8 cellular contexts compared by ENCODE assay signal in the genomic region with DNA sequence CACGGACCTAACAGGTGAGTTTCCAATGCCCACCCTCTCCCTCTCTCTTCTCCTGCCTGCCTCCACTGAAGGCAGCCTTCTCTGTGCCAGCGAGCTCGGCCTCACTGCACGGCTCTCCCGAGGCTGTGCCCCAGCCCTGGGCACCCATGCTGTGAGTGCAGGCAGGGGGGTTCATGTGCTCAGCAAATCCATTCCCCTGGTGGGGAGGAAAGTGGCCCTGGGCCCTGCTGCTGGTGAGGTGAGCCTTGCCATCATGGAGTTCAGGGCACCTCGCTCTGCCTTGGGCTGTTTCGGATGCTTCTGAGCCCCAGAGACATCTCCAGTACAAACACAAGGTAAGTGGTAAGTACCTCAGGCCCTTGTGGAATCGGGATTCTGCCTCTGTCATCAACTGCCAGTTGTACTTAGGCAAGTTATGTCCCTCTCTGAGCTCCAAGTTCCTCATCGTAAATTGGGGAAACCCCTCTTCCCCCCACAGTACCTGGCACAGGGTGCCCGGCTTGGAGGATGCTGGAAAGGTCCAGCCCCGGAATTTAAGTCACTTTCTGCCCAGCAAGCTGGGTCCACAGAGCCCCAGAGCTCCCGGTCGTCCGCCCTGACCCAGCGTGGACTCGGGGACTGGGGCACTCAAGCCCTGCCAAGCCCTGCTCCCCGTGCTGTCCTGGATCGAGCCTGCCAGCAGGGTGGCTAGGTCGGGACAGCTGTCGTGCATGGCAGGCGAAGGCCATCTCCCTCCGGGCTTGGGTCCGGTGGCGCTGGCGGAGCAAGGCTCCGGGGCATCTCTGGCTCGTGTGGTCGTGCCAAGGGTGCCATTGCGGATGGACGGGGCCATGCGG. TPM values are rescaled to one million over a fixed set of nuclear protein-coding genes. Genes with fewer than 3 reads are reported as not detected.
DNase-seq lines count a peak whose midpoint lies in the region; ATAC-seq and TF ChIP-seq lines count a peak whose summit lies in the region.

No MANE protein-coding gene starts in this region.

- peak overlapping the region; percentile 73 for H3K4me3 ChIP-seq in GM06990 (replicated peaks; ENCODE audit: low read depth, low read length)
- H3K4me3 ChIP-seq in GM23338, result peak overlapping the region; percentile 87
- peak overlapping the region; percentile 71 for H3K4me3 ChIP-seq in MG63
- peak overlapping the region; percentile 86 to 88 for H3K4me3 ChIP-seq in testis

- H3K79me2 ChIP-seq in GM23338 (replicated peaks; ENCODE audit: insufficient read depth), result no peaks in the 10 kb centered on the region

- TF ChIP-seq POLR2A in testis (IDR thresholded peaks at IDR 0.05), result no peak

- H3K36me3 Mint-ChIP-seq in GM23338 (ENCODE audit: low read depth) (peaks cover 14% of the 10 kb centered on the region; the same call in 2 of the 3 replicates), MCF 10A (ENCODE audit: insufficient read depth, unreplicated experiment) (peaks cover 72% of the 10 kb centered on the region)

- H3F3A ChIP-seq in GM23338 (replicated peaks; ENCODE audit: low read depth), result no peaks in the 10 kb centered on the region; the same call in none of the 2 replicates

- no peaks in the 10 kb centered on the region for H3K27me3 ChIP-seq in GM06990 (replicated peaks; ENCODE audit: control insufficient read depth, insufficient read depth, low read length)
- no peaks in the 10 kb centered on the region for H3K27me3 ChIP-seq in GM23338 (ENCODE audit: insufficient read depth)
- no peaks in the 10 kb centered on the region for H3K27me3 ChIP-seq in MG63
- H3K27me3 ChIP-seq in testis, result no peaks in the 10 kb centered on the region

- ATAC-seq in GM23338 (peak; percentile 3), left lobe of liver (peak; percentile 7)

- no peaks in the 10 kb centered on the region for H3K9me2 ChIP-seq in GM23338 (ENCODE audit: insufficient read depth)

- H3K27ac ChIP-seq in GM23338 (ENCODE audit: low read depth) (0 out of 2 replicates have a peak overlapping the region, but pooled peaks have one; percentile 50), testis (peak overlapping the region; percentile 42 to 63)

- no peak for TF ChIP-seq CTCF in GM06990 (IDR thresholded peaks at IDR 0.05; ENCODE audit: insufficient read depth, low read length, poor library complexity, severe bottlenecking)
- TF ChIP-seq CTCF in GM23338 (conservative IDR thresholded peaks at IDR 0.05; ENCODE audit: low read depth in 2 of 2), result no peak
- TF ChIP-seq CTCF in MCF 10A (IDR thresholded peaks at IDR 0.05; ENCODE audit: unreplicated experiment), result no peak
- no peak for TF ChIP-seq CTCF in testis (IDR thresholded peaks at IDR 0.05)

- H2AFZ ChIP-seq in GM23338, result no peak overlapping the region

- CTCF ChIA-PET in MCF 10A (lab: Yijun Ruan, JAX), result interaction anchor here (0.6 to 1.9 kb wide), 2 partner anchors 9 to 10 kb away, joined by 4 to 7 read pairs; no protein-coding TSS in a partner anchor

- H3K36me3 ChIP-seq in GM06990 (ENCODE audit: control insufficient read depth, insufficient read depth, low read length) (peaks cover 24% of the 10 kb centered on the region), GM23338 (ENCODE audit: insufficient read depth) (no peaks in the 10 kb centered on the region), MG63 (peaks cover 49% of the 10 kb centered on the region), testis (ENCODE audit: low read depth, missing control alignments) (no peaks in the 10 kb centered on the region)

- H3K4me1 Mint-ChIP-seq in GM23338 (peaks cover 6% of the 10 kb centered on the region; the same call in 1 of the 3 replicates), MCF 10A (ENCODE audit: insufficient read depth, unreplicated experiment) (peaks cover 5% of the 10 kb centered on the region)

- H3K4me3 Mint-ChIP-seq in GM23338, result peak overlapping the region; percentile 84
- H3K4me3 Mint-ChIP-seq in MCF 10A (ENCODE audit: unreplicated experiment), result peak overlapping the region; percentile 75

- intact Hi-C loops in MCF 10A (cut with micrococcal nuclease), result loop anchor here (5.0 kb wide), 1 partner anchor 265 kb away; a partner anchor contains a TSS
- intact Hi-C loops in testis (cut with DNase I; ENCODE audit: low total_unique reads), result loop anchor here (10.0 kb wide), 1 partner anchor 78 kb away; a partner anchor contains a TSS

- H3K4me2 ChIP-seq in GM23338, result peak overlapping the region; percentile 90

- no peaks in the 10 kb centered on the region; the same call in 1 of the 2 replicates for H4K20me1 ChIP-seq in GM23338 (replicated peaks; ENCODE audit: insufficient read depth)

- H3K27ac Mint-ChIP-seq in GM23338 (no peak overlapping the region), MCF 10A (ENCODE audit: low read depth, unreplicated experiment) (peak overlapping the region; percentile 40)

- no TSS peak for BruUV-seq in MCF 10A (replicated peaks; lab: Mats Ljungman, UMichigan)

- H3K9me3 ChIP-seq in MG63 (no peaks in the 10 kb centered on the region), testis (no peaks in the 10 kb centered on the region)

- POLR2A ChIA-PET in MCF 10A (lab: Yijun Ruan, JAX), result interaction anchor here (0.9 to 3.3 kb wide), 7 partner anchors 10 to 341 kb away, joined by 3 to 30 read pairs (median 4); a partner anchor contains a TSS

- H3K4me1 ChIP-seq in GM23338 (ENCODE audit: insufficient read depth) (no peaks in the 10 kb centered on the region; the same call in 1 of the 2 replicates), testis (peaks cover 41% of the 10 kb centered on the region)

- no peaks in the 10 kb centered on the region; the same call in 2 of the 3 replicates for H3K9me3 Mint-ChIP-seq in GM23338
- no peaks in the 10 kb centered on the region for H3K9me3 Mint-ChIP-seq in MCF 10A (ENCODE audit: unreplicated experiment)

- DNase-seq in GM06990 (ENCODE audit: extremely low read depth, insufficient read length) (no peak), GM23338 (ENCODE audit: low spot score) (peak; percentile 46), MG63 (no peak), MCF 10A (ENCODE audit: unreplicated experiment) (no peak), left lobe of liver (ENCODE audit: low spot score) (no peak), testis (no peak), NCI-H1105 (lab: John Stamatoyannopoulos, UW) (no peak), cortex of kidney (lab: John Stamatoyannopoulos, UW) (no peak)

- peaks cover 9% of the 10 kb centered on the region for H3K27me3 Mint-ChIP-seq in GM23338 (ENCODE audit: insufficient read depth, low read depth, poor library complexity)
- H3K27me3 Mint-ChIP-seq in MCF 10A (ENCODE audit: insufficient read depth, unreplicated experiment), result no peaks in the 10 kb centered on the region

- 22 to 40% methylated on average over 10 to 31 of the region's 31 CpGs for WGBS in testis, 2 donors

TF ChIP-seq in GM23338, 12 proteins besides CTCF, POLR2A, EP300 and RAD21:
- TF ChIP-seq POLR2AphosphoS5 (IDR thresholded peaks at IDR 0.05; ENCODE audit: low read depth), result no peak

RNA-seq across cellular contexts. Expression of a gene that starts 0.7 kb away (rescaled TPM):
- 65.1 and 80.4 TPM in 2 replicates for total RNA-seq in GM23338 (2014; rRNA removed; shearing (Covaris generic))
- polyA plus RNA-seq in GM23338 (2016; fragmentation: Nextera tagmentation; extraction: Ambion mirVana) (37.1 and 39.0 TPM in 2 replicates), testis (ENCODE audit: insufficient read depth, low read depth, low replicate concordance) (34.3 TPM)
- 61.9 and 65.8 TPM in 2 replicates for total RNA-seq in MG63 (2014; rRNA removed; shearing (Covaris generic); ENCODE audit: low replicate concordance)
- total RNA-seq in MCF 10A (2022) (18.3 and 21.8 TPM in 2 replicates), left lobe of liver (40.4 TPM), testis (10 to 100 TPM; 33.6 to 48.6 TPM)

RNA-seq across cellular contexts. Expression of a gene that starts 41.4 kb away (rescaled TPM):
- total RNA-seq in GM23338 (2014; rRNA removed; shearing (Covaris generic)), result 19.1 and 24.9 TPM in 2 replicates
- 17.9 and 22.5 TPM in 2 replicates for polyA plus RNA-seq in GM23338 (2016; fragmentation: Nextera tagmentation; extraction: Ambion mirVana)
- total RNA-seq in MG63 (2014; rRNA removed; shearing (Covaris generic); ENCODE audit: low replicate concordance), result 23.6 and 25.8 TPM in 2 replicates
- total RNA-seq in MCF 10A (2022), result 29.9 and 35.0 TPM in 2 replicates
- total RNA-seq in left lobe of liver, result 10.6 TPM
- 10 to 100 TPM; 40.4 to 40.6 TPM for total RNA-seq in testis
- polyA plus RNA-seq in testis (ENCODE audit: insufficient read depth, low read depth, low replicate concordance), result 18.6 TPM

RNA-seq across cellular contexts. Expression of a gene that starts 41.7 kb away (rescaled TPM):
- total RNA-seq in GM23338 (2014; rRNA removed; shearing (Covaris generic)), result 1.3 TPM in 1 of 2 replicates, not detected in the other
- 0.34 TPM in 1 of 2 replicates, not detected in the other for polyA plus RNA-seq in GM23338 (2016; fragmentation: Nextera tagmentation; extraction: Ambion mirVana)
- 2.8 and 3.4 TPM in 2 replicates for total RNA-seq in MG63 (2014; rRNA removed; shearing (Covaris generic); ENCODE audit: low replicate concordance)
- total RNA-seq in MCF 10A (2022), result 0.56 and 1.6 TPM in 2 replicates
- 0.45 TPM for total RNA-seq in left lobe of liver
- 10 to 100 TPM; 61.6 to 70.0 TPM for total RNA-seq in testis
- polyA plus RNA-seq in testis (ENCODE audit: insufficient read depth, low read depth, low replicate concordance), result 238 TPM

Comparison
In these comparisons a context has a peak if more than half of its experiments do, and no peak if none do; other contexts are left out.
1. RNA of a gene that starts 41.7 kb away (total RNA-seq): 61.6 to 70.0 TPM in testis; 2.8 to 3.4 TPM in MG63, 1.3 TPM in GM23338, 0.56 to 1.6 TPM in MCF 10A and 0.45 TPM in left lobe of liver (single experiment); every median in the first group is over 10 times any median in the second.
2. Peak in every context shown above with its lines, with median percentiles within 50 percentile points of each other: H3K4me3 ChIP-seq.